1 cellular context compared by ENCODE assay signal in genomic region chr17:13490906-13491502, GRCh38.
TF ChIP-seq lines count a peak whose summit lies in the region.

No MANE protein-coding gene starts in this region.

TF ChIP-seq in SK-N-SH, 30 proteins besides CTCF, POLR2A, EP300 and RAD21 (continued from another document):
- TF ChIP-seq IRF3 (IDR thresholded peaks at IDR 0.05; ENCODE audit: low read depth, low read length) (no peak), FOXM1 (IDR thresholded peaks at IDR 0.05; ENCODE audit: low read depth) (no peak), FOXJ3 (CRISPR knock-in tag; IDR thresholded peaks at IDR 0.05) (no peak), MAX (IDR thresholded peaks at IDR 0.05; ENCODE audit: low read depth) (no peak), MXI1 (IDR thresholded peaks at IDR 0.05; ENCODE audit: low read depth, low read length) (no peak), TCF12 (IDR thresholded peaks at IDR 0.05) (no peak)
